34 cellular contexts compared by ENCODE assay signal in the genomic region with DNA sequence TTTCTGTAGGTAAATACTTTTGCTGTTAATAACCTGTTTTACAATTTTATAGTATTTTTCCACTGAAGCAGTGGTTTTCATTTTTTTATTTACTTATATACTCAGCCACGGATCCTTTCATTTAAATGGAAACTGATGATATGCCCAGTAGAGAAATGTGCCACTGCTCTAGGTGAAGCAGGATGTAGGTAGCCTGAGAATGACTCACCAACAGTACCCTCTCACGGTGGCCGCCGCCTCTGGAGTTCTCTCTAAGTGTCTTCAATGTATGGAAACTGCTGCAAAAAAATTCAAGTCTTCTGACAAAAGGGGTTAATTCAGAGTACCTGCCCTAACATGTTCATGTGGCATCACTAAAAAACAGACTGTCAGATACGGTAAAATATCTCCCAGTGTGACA. TPM values are rescaled to one million over a fixed set of nuclear protein-coding genes. Genes with fewer than 3 reads are reported as not detected.
DNase-seq lines count a peak whose midpoint lies in the region; ATAC-seq, FAIRE-seq and TF ChIP-seq lines count a peak whose summit lies in the region.
"Had no signal": no experiment of that assay in that cellular context is flagged by ENCODE, and none has a peak within 500 bp of the region (broad histone marks: within the 10 kb centered on the region; RNA-seq: fewer than 3 reads in every experiment).

No MANE protein-coding gene starts in this region.

- no peak overlapping the region for H3K14ac ChIP-seq in IMR-90 (replicated peaks; ENCODE audit: low read depth, low read length)

- peak overlapping the region; percentile 57; the same call in 1 of the 2 replicates for H2BK120ac ChIP-seq in IMR-90 (ENCODE audit: low read depth, low read length)

- TF ChIP-seq POLR2A in A549 (IDR thresholded peaks at IDR 0.05; ENCODE audit: low read length): no peak
- TF ChIP-seq POLR2A in IMR-90 (IDR thresholded peaks at IDR 0.05; ENCODE audit: low read depth, low read length): no peak

- H4K91ac ChIP-seq in IMR-90 (ENCODE audit: insufficient read depth, low read depth, low read length): no peak overlapping the region

- no peaks in the 10 kb centered on the region; the same call in 1 of the 2 replicates for H4K20me1 ChIP-seq in IMR-90 (ENCODE audit: insufficient read depth, low read length)

- no peaks in the 10 kb centered on the region for H3K36me3 Mint-ChIP-seq in HFFc6 (ENCODE audit: low read depth)
- no peaks in the 10 kb centered on the region for H3K36me3 Mint-ChIP-seq in activated T-cell treated with anti-CD3 and anti-CD28 coated beads, Interleukin-2, amount 50 U/mL, for 24 hours (ENCODE audit: low read depth)
- H3K36me3 Mint-ChIP-seq: CD4-positive, CD25-positive, alpha-beta regulatory T cell had no signal

- H4K5ac ChIP-seq in IMR-90 (ENCODE audit: low read depth, low read length): peak overlapping the region; percentile 44; the same call in 1 of the 2 replicates

- TF ChIP-seq CTCF in A549 (IDR thresholded peaks at IDR 0.05) (no peak), IMR-90 (conservative IDR thresholded peaks at IDR 0.05; ENCODE audit: low read depth, low read length) (no peak), bronchial epithelial cell (IDR thresholded peaks at IDR 0.05; ENCODE audit: insufficient read depth, low read length, severe bottlenecking) (no peak), GM13977 (IDR thresholded peaks at IDR 0.05; ENCODE audit: extremely low read depth, insufficient read depth, missing control alignments) (no peak), HFFc6 (IDR thresholded peaks at IDR 0.05) (no peak)

- peak in 1 of 2 experiments; percentile 11 for DNase-seq in A549 (ENCODE audit: low read depth in 1 of 2, low spot score in 1 of 2)
- DNase-seq in Daoy (ENCODE audit: low read depth): peak; percentile 19
- no peak for DNase-seq in IMR-90
- peak; percentile 74 for DNase-seq in bronchial epithelial cell (ENCODE audit: low read depth)
- no peak for DNase-seq in GM13977 (ENCODE audit: low spot score)
- no peak for DNase-seq in HFFc6
- DNase-seq in foreskin melanocyte: no peak
- no peak for DNase-seq in activated T-cell treated with anti-CD3 and anti-CD28 coated beads, Interleukin-2, amount 50 U/mL, for 24 hours
- DNase-seq: 8988T; CD4-positive, CD25-positive, alpha-beta regulatory T cell; EL; GDM1; H9; KBM-7; MV-4-11; NCI-H1105; NCI-H1436 treated with DMSO at 0.1 percent for 48 hours; NCI-H187 treated with DMSO at 0.1 percent for 48 hours; NCI-H2107; NCI-H446 treated with DMSO at 0.1 percent for 48 hours; NCI-H526; NCI-H82; Peyer's patch; SIG-M5 had no signal

- no peaks in the 10 kb centered on the region; the same call in 1 of the 2 replicates for H3K9me1 ChIP-seq in IMR-90 (ENCODE audit: insufficient read depth, low read length)

- no peak for TF ChIP-seq RAD21 in A549 (conservative IDR thresholded peaks at IDR 0.05 in 1 of 2, IDR thresholded peaks at IDR 0.05 in 1 of 2)
- TF ChIP-seq RAD21 in IMR-90 (IDR thresholded peaks at IDR 0.05; ENCODE audit: low read length): no peak

- H3K18ac ChIP-seq in IMR-90 (ENCODE audit: low read depth, low read length): peak overlapping the region; percentile 41; the same call in 1 of the 2 replicates

- CTCF ChIA-PET in A549 (lab: Yijun Ruan, JAX): interaction anchor here (0.6 kb wide), 1 partner anchor 980 kb away, joined by 3 read pairs; no protein-coding TSS in a partner anchor
- CTCF ChIA-PET in IMR-90 (lab: Yijun Ruan, JAX): no interaction called here

- H2AFZ ChIP-seq in IMR-90 (replicated peaks; ENCODE audit: low read length, poor library complexity): no peak overlapping the region

- H3K4me1 Mint-ChIP-seq in HFFc6 (ENCODE audit: low read depth): no peaks in the 10 kb centered on the region
- H3K4me1 Mint-ChIP-seq in activated T-cell treated with anti-CD3 and anti-CD28 coated beads, Interleukin-2, amount 50 U/mL, for 24 hours (ENCODE audit: low read depth): peaks cover 6% of the 10 kb centered on the region

- H3K36me3 ChIP-seq in IMR-90 (ENCODE audit: control insufficient read depth, insufficient read depth, low read length) (no peaks in the 10 kb centered on the region), bronchial epithelial cell (ENCODE audit: control insufficient read depth, insufficient read depth, low read length) (no peaks in the 10 kb centered on the region)
- H3K36me3 ChIP-seq: BLaER1, Peyer's patch had no signal

- H3K9me3 ChIP-seq in A549 (no peaks in the 10 kb centered on the region), IMR-90 (ENCODE audit: control insufficient read depth, insufficient read depth, low read length) (no peaks in the 10 kb centered on the region)
- H3K9me3 ChIP-seq: BLaER1, Peyer's patch had no signal

- peak overlapping the region; percentile 11; the same call in 1 of the 2 replicates for H3K4ac ChIP-seq in IMR-90 (ENCODE audit: low read depth, low read length)

- H3K4me3 ChIP-seq in A549 (no peak overlapping the region), IMR-90 (ENCODE audit: insufficient read depth, low read depth, low read length) (no peak overlapping the region), bronchial epithelial cell (ENCODE audit: low read depth, low read length) (no peak overlapping the region)
- H3K4me3 ChIP-seq: BLaER1, GM12878, Peyer's patch, SK-N-MC had no signal

- H3K9ac ChIP-seq in IMR-90 (ENCODE audit: low read depth, low read length): no peak overlapping the region
- H3K9ac ChIP-seq: BLaER1 had no signal

- no TSS peak for BruUV-seq in IMR-90 (replicated peaks; lab: Mats Ljungman, UMichigan)

- 0 out of 4 replicates have a peak overlapping the region, but pooled peaks of 1 of the 2 experiments have one; percentile 2 for H4K8ac ChIP-seq in IMR-90 (ENCODE audit: low read depth in 2 of 2, low read length in 2 of 2)

- 0 out of 2 replicates have a peak overlapping the region, but pooled peaks have one; percentile 1 for H3K23ac ChIP-seq in IMR-90 (ENCODE audit: low read depth, low read length)

- in situ Hi-C loops in IMR-90 (cut with MboI; ENCODE audit: low sequenced_read_pairs): no loop called here
- in situ Hi-C loops in GM13977 (cut with MboI; ENCODE audit: low pct_unique_long_range_greater_than_20kb, low sequenced_read_pairs, unreplicated experiment): no loop called here

- H2AK5ac ChIP-seq in IMR-90 (ENCODE audit: low read depth, low read length): no peak overlapping the region; the same call in 1 of the 2 replicates

- H2BK15ac ChIP-seq in IMR-90 (ENCODE audit: low read depth, low read length): peak overlapping the region; percentile 4; the same call in 1 of the 3 replicates

- WGBS in A549 (ENCODE audit: missing lambda C conversion rate): 37% methylated on average over 5 of the region's 5 CpGs
- WGBS in IMR-90 (ENCODE audit: extremely low coverage in 2 of 2, insufficient read length in 1 of 2), 2 experiments: no CpG with 5 or more reads among the region's 5 CpGs

- FAIRE-seq in A549 (lab: Jason Lieb, UNC) (no peak), bronchial epithelial cell (lab: Jason Lieb, UNC) (no peak)
- FAIRE-seq: D721Med, GM12878, GM19239, HepG2 had no signal

- H3K4me1 ChIP-seq in A549: peaks cover 65% of the 10 kb centered on the region
- peaks cover 2% of the 10 kb centered on the region; the same call in 1 of the 2 replicates for H3K4me1 ChIP-seq in IMR-90 (ENCODE audit: control insufficient read depth, insufficient read depth, low read length)
- H3K4me1 ChIP-seq: Peyer's patch had no signal

- ATAC-seq in A549 (no peak), IMR-90 (ENCODE audit: low read depth) (no peak)
- ATAC-seq: GM12878, HepG2 had no signal

- peak overlapping the region; percentile 47 to 65; a peak in 4 of 6 replicates for H3K27ac ChIP-seq in A549
- 0 out of 2 replicates have a peak overlapping the region, but pooled peaks have one; percentile 45 for H3K27ac ChIP-seq in IMR-90 (ENCODE audit: insufficient read depth, low read length)
- H3K27ac ChIP-seq: BLaER1, HL-60, Peyer's patch, SK-N-MC had no signal

- POLR2A ChIA-PET in A549 (lab: Yijun Ruan, JAX): no interaction called here
- POLR2A ChIA-PET in IMR-90 (lab: Charles Lee; ENCODE audit: unreplicated experiment): no interaction called here

- no peaks in the 10 kb centered on the region for H3K9me3 Mint-ChIP-seq in HFFc6
- H3K9me3 Mint-ChIP-seq in activated T-cell treated with anti-CD3 and anti-CD28 coated beads, Interleukin-2, amount 50 U/mL, for 24 hours: no peaks in the 10 kb centered on the region
- H3K9me3 Mint-ChIP-seq: H9 had no signal

- peak overlapping the region; percentile 51; the same call in 1 of the 2 replicates for H2BK20ac ChIP-seq in IMR-90 (ENCODE audit: low read depth, low read length)

- peaks cover 7% of the 10 kb centered on the region; the same call in 1 of the 2 replicates for H3K27me3 Mint-ChIP-seq in HFFc6 (ENCODE audit: insufficient read depth)
- peaks cover 52% of the 10 kb centered on the region for H3K27me3 Mint-ChIP-seq in activated T-cell treated with anti-CD3 and anti-CD28 coated beads, Interleukin-2, amount 50 U/mL, for 24 hours

- intact Hi-C loops in IMR-90 (cut with micrococcal nuclease): loop anchor here (5.0 kb wide), 1 partner anchor 45 kb away; no protein-coding TSS in a partner anchor

- TF ChIP-seq EP300 in A549 (IDR thresholded peaks at IDR 0.05): no peak

- no peak overlapping the region for H2AK9ac ChIP-seq in IMR-90 (replicated peaks; ENCODE audit: low read depth, low read length, poor library complexity)

- H3K79me1 ChIP-seq in IMR-90 (ENCODE audit: low read depth in 1 of 2, low read length in 2 of 2): peaks cover 5 to 30% of the 10 kb centered on the region in 2 experiments; a peak in 2 of 4 replicates

- H2BK5ac ChIP-seq in IMR-90 (ENCODE audit: low read depth, low read length, poor library complexity, severe bottlenecking): peak overlapping the region; percentile 71

- H3K56ac ChIP-seq in IMR-90 (ENCODE audit: extremely low read depth, insufficient read depth, low read length): no peak overlapping the region

- H3K27me3 ChIP-seq in IMR-90 (ENCODE audit: control insufficient read depth, insufficient read depth, low read length) (no peaks in the 10 kb centered on the region), bronchial epithelial cell (ENCODE audit: control insufficient read depth, insufficient read depth, low read length) (no peaks in the 10 kb centered on the region)

- H3K4me2 ChIP-seq in A549 (peak overlapping the region; percentile 96), IMR-90 (ENCODE audit: low read depth, low read length) (no peak overlapping the region)
- H3K4me2 ChIP-seq: BLaER1 had no signal

- dilution Hi-C loops in IMR-90 (cut with HindIII; ENCODE audit: low sequenced_read_pairs, unreplicated experiment): no loop called here

- H3K27ac Mint-ChIP-seq in HFFc6: no peak overlapping the region
- H3K27ac Mint-ChIP-seq in activated T-cell treated with anti-CD3 and anti-CD28 coated beads, Interleukin-2, amount 50 U/mL, for 24 hours: no peak overlapping the region
- H3K27ac Mint-ChIP-seq: CD4-positive, CD25-positive, alpha-beta regulatory T cell; H9 had no signal

- no peak overlapping the region for H3K4me3 Mint-ChIP-seq in HFFc6
- no peak overlapping the region for H3K4me3 Mint-ChIP-seq in activated T-cell treated with anti-CD3 and anti-CD28 coated beads, Interleukin-2, amount 50 U/mL, for 24 hours
- H3K4me3 Mint-ChIP-seq: CD4-positive, CD25-positive, alpha-beta regulatory T cell; H9 had no signal

RNA-seq across cellular contexts. Expression of gene EYA4, which starts 6.4 kb away (rescaled TPM):
- polyA plus RNA-seq in A549 (2011; rRNA removed) (28.3 and 30.8 TPM in 2 replicates), A549 (2017; fragmentation: RNase III; extraction: RNeasy Plus Mini Kit Qiagen cat#74134 plus additional on column Dnase treatment) (10.6 to 14.4 TPM (median 11.3 TPM) in 3 replicates), IMR-90 (2012; rRNA removed) (4.4 and 5.7 TPM in 2 replicates)
- polyA plus RNA-seq in A549 (2012; cell fraction: cytosol; rRNA removed): 7.0 and 10.0 TPM in 2 replicates
- 10.9 and 13.5 TPM in 2 replicates for polyA plus RNA-seq in A549 (2012; cell fraction: nucleus; rRNA removed)
- polyA minus RNA-seq in A549 (2011; rRNA and poly(A)+ RNA removed): 52.4 and 58.6 TPM in 2 replicates
- total RNA-seq in Daoy (2014; rRNA removed; shearing (Covaris generic)): 14.7 and 16.3 TPM in 2 replicates
- total RNA-seq in IMR-90 (2012; rRNA removed) (11.1 and 11.9 TPM in 2 replicates), bronchial epithelial cell (9.7 and 13.1 TPM in 2 replicates)
- polyA plus RNA-seq in IMR-90 (2012; cell fraction: cytosol; rRNA removed): 1.5 and 2.0 TPM in 2 replicates
- 4.6 and 20.1 TPM in 2 replicates for polyA plus RNA-seq in IMR-90 (2012; cell fraction: nucleus; rRNA removed; ENCODE audit: low replicate concordance)
- total RNA-seq in HFFc6 (2021; fragmentation: NEBNext Ultra II Directional; extraction: Animal tissue kit (Norgen Biotek cat#: 25700)): not detected
- total RNA-seq: CD4-positive, CD25-positive, alpha-beta regulatory T cell; GM12878; HepG2; HT-29; MCF 10A; T-helper 1 cell treated with Interleukin-12 subunit alpha and Interleukin-12 subunit beta and Interleukin-4 antibody, amounts not matched to agents 30 ng/mL and 1 ng/mL, for 36 hours had no signal
- polyA plus RNA-seq: CD4-positive, CD25-positive, alpha-beta regulatory T cell; HepG2 had no signal

Comparison
In these comparisons a context has a peak if more than half of its experiments do, and no peak if none do; other contexts are left out.
1. DNase-seq: peak in Daoy (single experiment) and bronchial epithelial cell (single experiment); none in IMR-90 (single experiment), GM13977 (single experiment), HFFc6 (single experiment), foreskin melanocyte (single experiment) and activated T-cell treated with anti-CD3 and anti-CD28 coated beads, Interleukin-2, amount 50 U/mL, for 24 hours (single experiment).
2. RNA of gene EYA4, which starts 6.4 kb away (total RNA-seq): 14.7 to 16.3 TPM in Daoy, 11.1 to 11.9 TPM in IMR-90 and 9.7 to 13.1 TPM in bronchial epithelial cell; not detected in HFFc6; every median in the first group is over 10 times any median in the second.